ENCODE assay signal across 19 cellular contexts in the genomic region with DNA sequence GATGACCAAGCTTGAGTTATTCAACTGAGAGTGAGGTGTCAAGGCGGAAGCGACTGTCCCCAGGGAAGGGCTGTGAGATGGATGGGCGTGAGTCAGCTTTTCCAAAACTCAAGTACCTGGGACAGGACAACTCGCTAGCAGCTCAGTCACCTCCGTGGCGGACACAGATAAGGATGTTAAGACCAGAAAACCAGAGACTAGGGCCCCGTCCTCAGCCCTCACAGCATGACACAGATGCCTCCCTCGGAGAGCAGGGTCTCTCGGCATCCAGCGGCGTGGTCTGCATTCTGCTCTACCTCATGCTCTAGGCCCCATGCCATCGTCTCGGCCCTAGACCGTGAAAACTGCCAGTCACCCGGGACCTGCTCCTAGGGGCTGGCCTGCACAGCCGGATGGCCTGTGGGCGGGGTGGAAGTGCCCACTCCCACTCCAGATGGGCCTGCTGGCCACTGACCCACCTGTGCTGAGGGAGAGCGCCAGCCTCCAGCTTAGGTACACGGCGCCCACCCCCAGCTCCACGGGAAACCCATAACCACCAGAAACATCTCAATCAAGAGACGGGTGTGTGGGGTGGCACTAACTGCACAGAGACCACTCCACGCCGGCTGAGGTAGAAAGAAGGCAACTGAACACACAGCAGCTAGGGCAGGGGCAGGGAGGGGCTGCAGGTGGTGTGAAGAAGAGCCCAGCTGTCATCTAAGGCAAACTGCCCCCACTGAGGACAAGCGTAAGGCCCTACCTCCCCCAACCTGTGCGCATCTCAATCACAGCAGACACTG. TPM values are rescaled to one million over a fixed set of nuclear protein-coding genes. Genes with fewer than 3 reads are reported as not detected.
A peak's percentile ranks its signal among the peaks of the same experiment; 100 is the strongest.
DNase-seq lines count a peak whose midpoint lies in the region; ATAC-seq, FAIRE-seq and TF ChIP-seq lines count a peak whose summit lies in the region.
"Had no signal": no experiment of that assay in that cellular context is flagged by ENCODE, and none has a peak within 500 bp of the region (broad histone marks: within the 10 kb centered on the region; RNA-seq: fewer than 3 reads in every experiment).

No MANE protein-coding gene starts in this region.

- TF ChIP-seq POLR2A in GM12878 (IDR thresholded peaks at IDR 0.05; ENCODE audit: low read depth, low read length), result no peak

- H3K27me3 Mint-ChIP-seq in HFFc6 (ENCODE audit: insufficient read depth), result peaks cover 45% of the 10 kb centered on the region
- H3K27me3 Mint-ChIP-seq in stimulated activated naive B cell treated with anti-CD40 and anti-IgM and Interleukin-4, amounts not matched to agents 10 μg/mL and 1 μg/mL and 100 μg/mL, for 72 hours, result peaks cover 0 to 5% of the 10 kb centered on the region in 2 donors
- H3K27me3 Mint-ChIP-seq: CD8-positive, alpha-beta memory T cell had no signal

- H3K9me3 ChIP-seq in GM12878 (replicated peaks; ENCODE audit: control insufficient read depth, insufficient read depth, low read length) (no peaks in the 10 kb centered on the region), right cardiac atrium (ENCODE audit: control insufficient read depth, low read length) (no peaks in the 10 kb centered on the region), smooth muscle cell (replicated peaks; ENCODE audit: low read depth) (no peaks in the 10 kb centered on the region)
- H3K9me3 ChIP-seq: colonic mucosa, prostate gland had no signal

- no peaks in the 10 kb centered on the region for H3K4me1 ChIP-seq in GM12878 (ENCODE audit: control insufficient read depth, insufficient read depth, low read length)
- H3K4me1 ChIP-seq in right cardiac atrium (ENCODE audit: control insufficient read depth, insufficient read depth, low read length), result peaks cover 3% of the 10 kb centered on the region
- no peaks in the 10 kb centered on the region for H3K4me1 ChIP-seq in smooth muscle cell (ENCODE audit: low read depth)
- H3K4me1 ChIP-seq: colonic mucosa, prostate gland had no signal

- H2AFZ ChIP-seq in GM12878 (ENCODE audit: control insufficient read depth, low read depth, low read length) (no peak overlapping the region), smooth muscle cell (ENCODE audit: low read depth) (no peak overlapping the region)
- H2AFZ ChIP-seq: hepatocyte had no signal

- intact Hi-C loops in GM12878 (cut with micrococcal nuclease; ENCODE audit: unreplicated experiment) (no loop called here), right cardiac atrium (cut with DNase I) (loop anchor here in 1 of 4 donors (10.0 kb wide), 1 partner anchor 107 kb away; no protein-coding TSS in a partner anchor)

- FAIRE-seq in GM12878 (lab: Jason Lieb, UNC), result no peak

- SMC1A ChIA-PET in GM12878 (lab: Charles Lee; ENCODE audit: uncharacterized antibody, unreplicated experiment), result no interaction called here

- RAD21 ChIA-PET in GM12878 (lab: Charles Lee; ENCODE audit: unreplicated experiment), result no interaction called here

- no peak overlapping the region for H3K9ac ChIP-seq in GM12878 (ENCODE audit: control insufficient read depth, insufficient read depth, low read length)
- no peak overlapping the region for H3K9ac ChIP-seq in smooth muscle cell (ENCODE audit: low read depth)

- no peak for TF ChIP-seq EP300 in GM12878 (IDR thresholded peaks at IDR 0.05; ENCODE audit: borderline replicate concordance in 1 of 2, control insufficient read depth in 1 of 2, low read depth in 2 of 2, low read length in 2 of 2)

- H3K4me3 ChIP-seq in GM12878 (no peak overlapping the region), right cardiac atrium (ENCODE audit: low read length) (no peak overlapping the region), smooth muscle cell (no peak overlapping the region)
- H3K4me3 ChIP-seq: colonic mucosa, hepatocyte, prostate gland had no signal

- TF ChIP-seq CTCF in HFFc6 (IDR thresholded peaks at IDR 0.05) (no peak), GM12878 (IDR thresholded peaks at IDR 0.05 in 2 of 3, conservative IDR thresholded peaks at IDR 0.05 in 1 of 3; ENCODE audit: control insufficient read depth in 2 of 3, extremely low read depth in 1 of 3, insufficient read depth in 1 of 3, low read depth in 3 of 3, low read length in 3 of 3) (no peak), smooth muscle cell (IDR thresholded peaks at IDR 0.05; ENCODE audit: borderline replicate concordance, insufficient read depth, poor library complexity, severe bottlenecking) (no peak)

- H3K36me3 Mint-ChIP-seq in HFFc6 (ENCODE audit: low read depth), result peaks cover 34% of the 10 kb centered on the region
- peaks cover 58 to 73% of the 10 kb centered on the region in 2 donors for H3K36me3 Mint-ChIP-seq in stimulated activated naive B cell treated with anti-CD40 and anti-IgM and Interleukin-4, amounts not matched to agents 10 μg/mL and 1 μg/mL and 100 μg/mL, for 72 hours

- WGBS in GM12878 (ENCODE audit: insufficient coverage, insufficient replicate concordance, low lambda C conversion rate, missing lambda C conversion rate), result 91% methylated on average over 26 of the region's 26 CpGs
- WGBS in right cardiac atrium, result 83% methylated on average over 26 of the region's 26 CpGs
- WGBS in smooth muscle cell (ENCODE audit: low lambda C conversion rate), result 95% methylated on average over 26 of the region's 26 CpGs

- TF ChIP-seq RAD21 in GM12878 (IDR thresholded peaks at IDR 0.05; ENCODE audit: insufficient read depth, low read depth, low read length), result no peak

- no peaks in the 10 kb centered on the region for H4K20me1 ChIP-seq in GM12878 (ENCODE audit: control insufficient read depth, insufficient read depth)
- H4K20me1 ChIP-seq in smooth muscle cell (ENCODE audit: low read depth), result peaks cover 100% of the 10 kb centered on the region

- BruUV-seq in GM12878 (replicated peaks; lab: Mats Ljungman, UMichigan), result no TSS peak

- CTCF ChIA-PET in GM12878 (lab: Yijun Ruan, JAX), result no interaction called here

- H3K27ac Mint-ChIP-seq in HFFc6, result peak overlapping the region; percentile 44; the same call in 1 of the 2 replicates
- no peak overlapping the region for H3K27ac Mint-ChIP-seq in stimulated activated naive B cell treated with anti-CD40 and anti-IgM and Interleukin-4, amounts not matched to agents 10 μg/mL and 1 μg/mL and 100 μg/mL, for 72 hours

- peaks cover 38% of the 10 kb centered on the region for H3K4me1 Mint-ChIP-seq in HFFc6 (ENCODE audit: low read depth)
- peaks cover 7 to 16% of the 10 kb centered on the region in 2 donors for H3K4me1 Mint-ChIP-seq in stimulated activated naive B cell treated with anti-CD40 and anti-IgM and Interleukin-4, amounts not matched to agents 10 μg/mL and 1 μg/mL and 100 μg/mL, for 72 hours

- H3K4me3 Mint-ChIP-seq in HFFc6, result no peak overlapping the region
- no peak overlapping the region for H3K4me3 Mint-ChIP-seq in stimulated activated naive B cell treated with anti-CD40 and anti-IgM and Interleukin-4, amounts not matched to agents 10 μg/mL and 1 μg/mL and 100 μg/mL, for 72 hours
- H3K4me3 Mint-ChIP-seq: nephron had no signal

- peaks cover 61% of the 10 kb centered on the region for H3F3A ChIP-seq in smooth muscle cell (ENCODE audit: low read depth)

- peaks cover 30 to 40% of the 10 kb centered on the region in 2 experiments for H3K36me3 ChIP-seq in GM12878 (ENCODE audit: control insufficient read depth in 2 of 2, insufficient read depth in 2 of 2, low read length in 1 of 2)
- H3K36me3 ChIP-seq in smooth muscle cell (ENCODE audit: low read depth), result no peaks in the 10 kb centered on the region

- no peak overlapping the region for H3K4me2 ChIP-seq in GM12878 (ENCODE audit: control insufficient read depth, insufficient read depth)
- H3K4me2 ChIP-seq in smooth muscle cell, result no peak overlapping the region
- H3K4me2 ChIP-seq: hepatocyte had no signal

- H3K27me3 ChIP-seq in GM12878 (replicated peaks in 1 of 2; ENCODE audit: control insufficient read depth in 2 of 2, insufficient read depth in 2 of 2, low read length in 1 of 2) (no peaks in the 10 kb centered on the region), right cardiac atrium (ENCODE audit: control insufficient read depth, insufficient read depth) (no peaks in the 10 kb centered on the region), smooth muscle cell (ENCODE audit: low read depth) (no peaks in the 10 kb centered on the region)
- H3K27me3 ChIP-seq: colonic mucosa, hepatocyte had no signal

- H3K27ac ChIP-seq in GM12878 (ENCODE audit: control insufficient read depth, insufficient read depth), result no peak overlapping the region
- H3K27ac ChIP-seq in right cardiac atrium (ENCODE audit: low read length), result peak overlapping the region; percentile 14
- peak overlapping the region; percentile 38 for H3K27ac ChIP-seq in smooth muscle cell (ENCODE audit: low read depth)
- H3K27ac ChIP-seq: colonic mucosa, hepatocyte, prostate gland had no signal

- in situ Hi-C loops in GM12878 (cut with MboI), result no loop called here

- ATAC-seq in GM12878, result no peak
- ATAC-seq in right cardiac atrium, result peak in 1 of 2 donors; percentile 2
- ATAC-seq in stimulated activated naive B cell treated with anti-CD40 and anti-IgM and Interleukin-4, amounts not matched to agents 10 μg/mL and 1 μg/mL and 100 μg/mL, for 72 hours (replicated peaks), result no peak

- DNase-seq in HFFc6 (no peak), GM12878 (ENCODE audit: low read depth, low spot score) (no peak), right cardiac atrium (peak in 2 of 3 donors; percentile 19 to 44), smooth muscle cell (lab: John Stamatoyannopoulos, UW; ENCODE audit: unreplicated experiment) (no peak), NCI-H524 treated with DMSO at 0.1 percent for 48 hours (lab: John Stamatoyannopoulos, UW) (no peak), NOMO-1 (lab: John Stamatoyannopoulos, UW; ENCODE audit: unreplicated experiment in 2 of 2) (no peak)
- DNase-seq in stimulated activated naive B cell treated with anti-CD40 and anti-IgM and Interleukin-4, amounts not matched to agents 10 μg/mL and 1 μg/mL and 100 μg/mL, for 72 hours, result no peak
- DNase-seq: activated CD4-positive, alpha-beta T cell treated with anti-CD3 and anti-CD28 coated beads, Interleukin-2, amount 50 U/mL, for 4 hours; activated naive CD4-positive, alpha-beta T cell treated with Interleukin-2 at 50 U/mL for 16 hours; colonic mucosa; KBM-7; NCI-H1048; NCI-H2081 treated with DMSO at 0.1 percent for 48 hours; RPMI8226; SW 1271 had no signal

- POLR2A ChIA-PET in GM12878 (lab: Charles Lee), result no interaction called here

- no peaks in the 10 kb centered on the region for H3K79me2 ChIP-seq in GM12878 (ENCODE audit: control insufficient read depth, insufficient read depth, low read length)
- H3K79me2 ChIP-seq in smooth muscle cell (ENCODE audit: low read depth), result peaks cover 3% of the 10 kb centered on the region
- H3K79me2 ChIP-seq: hepatocyte had no signal

- peaks cover 13% of the 10 kb centered on the region for H3K9me3 Mint-ChIP-seq in HFFc6
- no peaks in the 10 kb centered on the region for H3K9me3 Mint-ChIP-seq in stimulated activated naive B cell treated with anti-CD40 and anti-IgM and Interleukin-4, amounts not matched to agents 10 μg/mL and 1 μg/mL and 100 μg/mL, for 72 hours
- H3K9me3 Mint-ChIP-seq: CD8-positive, alpha-beta memory T cell; nephron had no signal

RNA-seq across cellular contexts. Expression of gene ANO7, which starts 39.8 kb away (rescaled TPM):
- 1 to 10 TPM in 4 of 6 experiments, under 1 TPM in 2; 0.80 to 1.4 (median 1.2) TPM for total RNA-seq in HFFc6 (2021; fragmentation: NEBNext Ultra II Directional; extraction: Animal tissue kit (Norgen Biotek cat#: 25700))
- 19.1 and 21.0 TPM in 2 replicates for total RNA-seq in GM12878 (2013; cell fraction: nucleolus; rRNA removed)
- 0.49 and 0.56 TPM in 2 replicates for total RNA-seq in GM12878 (2014; rRNA removed)
- total RNA-seq in GM12878 (2014; rRNA removed; fragmentation: Illumina TruSeq; extraction: Trizol), result 0.18 and 0.22 TPM in 2 replicates
- 0.88 and 1.4 TPM in 2 replicates for total RNA-seq in GM12878 (2021)
- 0.43 TPM for polyA plus RNA-seq in GM12878 (2011; ENCODE audit: low read depth)
- polyA plus RNA-seq in GM12878 (2011; rRNA removed), result 0.56 and 1.2 TPM in 2 replicates
- 1.5 TPM in 2 replicates for polyA plus RNA-seq in GM12878 (2011; cell fraction: cytosol; rRNA removed)
- 8.0 TPM in 2 replicates for polyA plus RNA-seq in GM12878 (2011; cell fraction: nucleus; rRNA removed)
- polyA plus RNA-seq in GM12878 (2012), result 1.8 TPM in 2 replicates
- polyA plus RNA-seq in GM12878 (2014; fragmentation: Illumina TruSeq; extraction: Trizol), result 0.24 and 0.35 TPM in 2 replicates
- under 1 TPM; 0.08 to 0.11 TPM for polyA plus RNA-seq in GM12878 (2014; fragmentation: Nextera tagmentation; extraction: Ambion mirVana)
- polyA plus RNA-seq in GM12878 (2014; rRNA removed), result 0.47 and 1.1 TPM in 2 replicates
- under 1 TPM; 0.40 to 0.50 TPM for polyA plus RNA-seq in GM12878 (2016; fragmentation: Nextera tagmentation; extraction: Ambion mirVana)
- polyA minus RNA-seq in GM12878 (2011; rRNA and poly(A)+ RNA removed), result 2.7 and 3.9 TPM in 2 replicates
- polyA minus RNA-seq in GM12878 (2011; cell fraction: cytosol; rRNA and poly(A)+ RNA removed), result 1.0 and 1.6 TPM in 2 replicates
- 3.6 and 5.7 TPM in 2 replicates for polyA minus RNA-seq in GM12878 (2011; cell fraction: nucleus; rRNA and poly(A)+ RNA removed)
- 1 to 10 TPM in 3 of 4 donors, under 1 TPM in 1; 0.89 to 2.1 (median 1.2) TPM for total RNA-seq in right cardiac atrium
- polyA plus RNA-seq in right cardiac atrium, result 1.1 TPM
- 0.36 and 1.3 TPM in 2 replicates for total RNA-seq in smooth muscle cell
- polyA plus RNA-seq in smooth muscle cell, result 1.4 and 4.9 TPM in 2 replicates
- polyA plus RNA-seq: CD8-positive, alpha-beta memory T cell had no signal

Comparison
In these comparisons a context has a peak if more than half of its experiments do, and no peak if none do; other contexts are left out.
1. DNase-seq: peak in right cardiac atrium (2 of 3); none in HFFc6 (single experiment), GM12878 (single experiment), smooth muscle cell (single experiment), stimulated activated naive B cell treated with anti-CD40 and anti-IgM and Interleukin-4, amounts not matched to agents 10 μg/mL and 1 μg/mL and 100 μg/mL, for 72 hours (single experiment), NCI-H524 treated with DMSO at 0.1 percent for 48 hours (single experiment) and NOMO-1 (0 of 2).